In the genomic region with DNA sequence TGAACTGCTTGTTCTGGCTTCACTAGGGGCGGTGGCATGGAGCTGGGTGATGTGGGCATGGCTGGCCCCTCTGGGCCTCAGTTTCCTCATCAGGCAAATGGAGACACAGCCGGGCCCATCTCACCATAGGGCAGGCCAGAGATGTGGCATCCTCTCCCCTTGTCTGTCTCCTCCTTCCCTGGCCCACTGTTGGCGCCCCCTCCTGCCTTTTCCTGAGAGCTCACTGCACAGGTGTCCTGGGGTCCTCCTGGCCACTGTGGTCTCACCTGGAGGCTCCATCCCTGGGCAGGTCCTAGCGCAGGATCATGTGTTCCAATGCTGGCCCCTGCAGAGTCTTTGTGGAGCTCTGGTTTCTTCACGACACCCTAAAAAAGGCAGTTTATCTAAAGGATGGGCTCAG, we compare ENCODE assay signal across 1 cellular context.
TF ChIP-seq lines count a peak whose summit lies in the region.

No MANE protein-coding gene starts in this region.

TF ChIP-seq in H1, 55 proteins besides CTCF, POLR2A, EP300 and RAD21:
- TF ChIP-seq SUZ12 (IDR thresholded peaks at IDR 0.05; ENCODE audit: low read length): no peak
- no peak for TF ChIP-seq CEBPB (IDR thresholded peaks at IDR 0.05; ENCODE audit: low read depth, low read length)
- TF ChIP-seq EGR1 (IDR thresholded peaks at IDR 0.05; ENCODE audit: borderline replicate concordance, low read depth, low read length): no peak
- no peak for TF ChIP-seq FOSL1 (IDR thresholded peaks at IDR 0.05; ENCODE audit: insufficient read depth, low read depth, low read length)
- no peak for TF ChIP-seq CTBP2 (IDR thresholded peaks at IDR 0.05; ENCODE audit: borderline replicate concordance, insufficient read depth, insufficient read length, low read length)
- TF ChIP-seq SP4 (IDR thresholded peaks at IDR 0.05; ENCODE audit: low read length): no peak
- TF ChIP-seq SRF (IDR thresholded peaks at IDR 0.05; ENCODE audit: low read depth, low read length): no peak
- TF ChIP-seq ZNF274 (IDR thresholded peaks at IDR 0.05; ENCODE audit: borderline replicate concordance, extremely low read depth, low read length): no peak
- TF ChIP-seq POLR2AphosphoS5 (IDR thresholded peaks at IDR 0.05; ENCODE audit: low read depth, low read length): no peak
- no peak for TF ChIP-seq PHF8 (conservative IDR thresholded peaks at IDR 0.05; ENCODE audit: low read depth, low read length)
- no peak for TF ChIP-seq CBX5 (IDR thresholded peaks at IDR 0.05; ENCODE audit: low read depth, low read length)
